ENCODE assay signal across 25 cellular contexts in the genomic region with DNA sequence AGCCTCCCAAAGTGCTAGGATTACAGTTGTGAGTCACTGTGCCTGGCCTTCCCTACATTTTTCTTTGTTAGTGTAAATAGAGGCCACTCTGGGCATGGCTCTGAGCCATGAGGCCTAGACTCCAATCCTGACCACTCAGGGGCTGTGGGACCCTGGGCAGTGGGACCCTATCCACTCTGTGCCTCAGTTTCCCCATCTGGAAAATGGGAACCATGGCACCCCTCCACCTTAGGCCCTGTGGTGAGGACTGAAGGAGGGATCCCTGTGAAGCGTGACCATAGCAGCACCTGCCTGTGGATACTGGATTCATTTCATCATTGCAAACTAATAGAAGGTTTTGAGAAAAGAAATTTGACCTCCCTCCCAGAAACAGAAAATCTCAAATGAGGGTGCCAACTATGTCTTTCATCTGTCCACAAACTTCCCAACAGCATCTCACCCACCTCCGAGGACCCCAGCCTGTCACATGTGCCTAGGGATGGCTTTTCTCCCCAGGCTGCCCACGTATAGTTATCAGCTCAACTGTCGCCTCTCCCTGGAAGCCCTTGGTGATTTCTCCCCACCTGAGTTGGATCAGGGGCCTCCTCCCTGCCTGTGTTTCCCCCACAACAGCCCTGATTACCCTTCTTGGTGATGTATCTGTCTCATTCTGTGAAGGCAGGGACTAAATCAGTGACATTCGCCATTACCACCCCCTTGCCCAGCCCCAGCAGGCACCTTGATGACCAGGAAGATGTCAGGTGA. TPM values are rescaled to one million over a fixed set of nuclear protein-coding genes. Genes with fewer than 3 reads are reported as not detected.
DNase-seq lines count a peak whose midpoint lies in the region; ATAC-seq and TF ChIP-seq lines count a peak whose summit lies in the region.
"Had no signal": no experiment of that assay in that cellular context is flagged by ENCODE, and none has a peak within 500 bp of the region (broad histone marks: within the 10 kb centered on the region; RNA-seq: fewer than 3 reads in every experiment).

No MANE protein-coding gene starts in this region.

- no peaks in the 10 kb centered on the region for H3K27me3 ChIP-seq in heart left ventricle
- H3K27me3 ChIP-seq in MG63, result no peaks in the 10 kb centered on the region
- no peaks in the 10 kb centered on the region for H3K27me3 ChIP-seq in liver (ENCODE audit: control insufficient read depth in 4 of 4, insufficient read depth in 4 of 4, low read length in 3 of 4)
- no peaks in the 10 kb centered on the region for H3K27me3 ChIP-seq in skeletal muscle tissue (ENCODE audit: control insufficient read depth in 3 of 3, insufficient read depth in 3 of 3, low read length in 3 of 3)
- H3K27me3 ChIP-seq: BE2C had no signal

- no peak for TF ChIP-seq RAD21 in liver (IDR thresholded peaks at IDR 0.05)

- DNase-seq in heart left ventricle (peak in 1 of 5 donors; percentile 33), left ventricle myocardium superior (no peak), MG63 (peak; percentile 38), chondrocyte (ENCODE audit: low spot score) (no peak)
- DNase-seq: ACHN; BE2C; CD8-positive, alpha-beta memory T cell; DMS79 treated with DMSO at 0.1 percent for 48 hours; MM.1S; NCI-H2029; NCI-H2227 treated with DMSO at 0.1 percent for 48 hours; NCI-H526 treated with DMSO at 0.1 percent for 48 hours; SIG-M5 had no signal

- no peak overlapping the region for H3K4me3 Mint-ChIP-seq in chondrocyte (ENCODE audit: unreplicated experiment)
- H3K4me3 Mint-ChIP-seq: CD14-positive monocyte; CD8-positive, alpha-beta memory T cell had no signal

- H3K27ac Mint-ChIP-seq in chondrocyte (ENCODE audit: unreplicated experiment), result no peak overlapping the region
- H3K27ac Mint-ChIP-seq: CD14-positive monocyte; CD8-positive, alpha-beta memory T cell had no signal

- TF ChIP-seq CTCF in heart left ventricle (IDR thresholded peaks at IDR 0.05), result no peak
- no peak for TF ChIP-seq CTCF in liver (IDR thresholded peaks at IDR 0.05; ENCODE audit: low read depth, low read length, missing input control)
- no peak for TF ChIP-seq CTCF in chondrocyte (IDR thresholded peaks at IDR 0.05)

- H3K4me3 ChIP-seq in heart left ventricle (no peak overlapping the region), MG63 (no peak overlapping the region), liver (ENCODE audit: low read depth in 1 of 3, low read length in 3 of 3) (no peak overlapping the region), skeletal muscle tissue (ENCODE audit: low read length in 3 of 3) (no peak overlapping the region)
- H3K4me3 ChIP-seq: SK-N-MC had no signal

- H3K9me3 ChIP-seq in heart left ventricle, result no peaks in the 10 kb centered on the region
- H3K9me3 ChIP-seq in MG63, result no peaks in the 10 kb centered on the region
- no peaks in the 10 kb centered on the region for H3K9me3 ChIP-seq in liver (ENCODE audit: control insufficient read depth in 4 of 4, low read length in 3 of 4)
- peaks cover 0 to 3% (median 0%) of the 10 kb centered on the region in 3 donors for H3K9me3 ChIP-seq in skeletal muscle tissue (ENCODE audit: control insufficient read depth in 3 of 3, low read length in 3 of 3)
- H3K9me3 ChIP-seq: BE2C had no signal

- H3K27me3 Mint-ChIP-seq in chondrocyte (ENCODE audit: low read depth), result no peaks in the 10 kb centered on the region

- H3K9ac ChIP-seq in liver (ENCODE audit: low read depth in 1 of 2, low read length in 2 of 2), result no peak overlapping the region
- no peak overlapping the region for H3K9ac ChIP-seq in skeletal muscle tissue (ENCODE audit: low read depth in 1 of 3, low read length in 3 of 3)

- H3K4me1 ChIP-seq in heart left ventricle (peaks cover 4 to 47% (median 28%) of the 10 kb centered on the region in 12 donors), liver (ENCODE audit: control insufficient read depth in 4 of 4, insufficient read depth in 4 of 4, low read length in 3 of 4) (peaks cover 3 to 29% (median 14%) of the 10 kb centered on the region in 4 donors), skeletal muscle tissue (ENCODE audit: control insufficient read depth in 3 of 3, insufficient read depth in 3 of 3, low read length in 3 of 3) (peaks cover 7 to 23% (median 11%) of the 10 kb centered on the region in 3 donors)

- peak overlapping the region in 9 of 12 donors; percentile 9 to 95 (median 84) for H3K27ac ChIP-seq in heart left ventricle
- H3K27ac ChIP-seq in liver (ENCODE audit: low read depth in 1 of 2, low read length in 2 of 2), result peak overlapping the region; percentile 4 to 21
- H3K27ac ChIP-seq in skeletal muscle tissue (ENCODE audit: low read depth, low read length), result peak overlapping the region; percentile 9
- H3K27ac ChIP-seq: 22Rv1, SK-N-MC had no signal

- TF ChIP-seq POLR2A in heart left ventricle (IDR thresholded peaks at IDR 0.05), result no peak

- no peak for ATAC-seq in heart left ventricle
- no peak for ATAC-seq in left ventricle myocardium superior
- ATAC-seq in HG02970 (IDR thresholded peaks at IDR 0.05; ENCODE audit: low FRiP score, unreplicated experiment), result no peak
- no peak for ATAC-seq in GM21723 (IDR thresholded peaks at IDR 0.05; ENCODE audit: unreplicated experiment)
- ATAC-seq: Panc1 had no signal

- intact Hi-C loops in heart left ventricle (cut with DNase I) (loop anchor here in 3 of 10 donors (5.0 kb wide), 1 partner anchor 42 kb away; no protein-coding TSS in a partner anchor), left ventricle myocardium superior (cut with micrococcal nuclease) (no loop called here)

- H3K36me3 ChIP-seq in heart left ventricle, result peaks cover 0 to 89% (median 45%) of the 10 kb centered on the region in 9 donors
- peaks cover 9% of the 10 kb centered on the region for H3K36me3 ChIP-seq in MG63
- peaks cover 0 to 6% (median 3%) of the 10 kb centered on the region in 4 donors for H3K36me3 ChIP-seq in liver (ENCODE audit: control insufficient read depth in 4 of 4, insufficient read depth in 3 of 4, low read depth in 1 of 4, low read length in 3 of 4)
- H3K36me3 ChIP-seq in skeletal muscle tissue (ENCODE audit: control insufficient read depth in 3 of 3, insufficient read depth in 3 of 3, low read length in 3 of 3), result peaks cover 0 to 18% (median 2%) of the 10 kb centered on the region in 3 donors
- H3K36me3 ChIP-seq: BE2C had no signal

- H3K9me3 Mint-ChIP-seq in chondrocyte (ENCODE audit: low read depth), result no peaks in the 10 kb centered on the region

- WGBS in heart left ventricle, 4 donors, result 93 to 95% (median 95%) methylated on average over 5 of the region's 5 CpGs
- 70% methylated on average over 5 of the region's 5 CpGs for WGBS in liver

- H3K36me3 Mint-ChIP-seq in chondrocyte (ENCODE audit: low read depth), result peaks cover 17% of the 10 kb centered on the region
- H3K36me3 Mint-ChIP-seq: CD14-positive monocyte; CD8-positive, alpha-beta memory T cell had no signal

- H3K4me1 Mint-ChIP-seq in chondrocyte (ENCODE audit: low read depth), result peaks cover 9% of the 10 kb centered on the region

TF ChIP-seq in liver, 16 proteins besides CTCF, POLR2A, EP300 and RAD21 (continues in another document):
- TF ChIP-seq FOXA2 (IDR thresholded peaks at IDR 0.05) (no peak), RXRA (IDR thresholded peaks at IDR 0.05) (no peak)

RNA-seq across cellular contexts. Expression of gene ANGPTL8, which starts 5.6 kb away (rescaled TPM):
- total RNA-seq in heart left ventricle (1 to 10 TPM in 1 of 9 donors, not detected in 8; 6.3 TPM), left ventricle myocardium superior (not detected), liver (10 to 100 TPM; 32.4 to 33.9 TPM), skeletal muscle tissue (3.1 TPM), chondrocyte (not detected in 3 replicates)
- polyA plus RNA-seq in heart left ventricle (10 to 100 TPM in 1 of 2 donors, under 1 TPM in 1; 0.61 to 10.2 TPM), liver (100 to 1,000 TPM; 101 to 107 TPM)
- not detected in 2 replicates for total RNA-seq in MG63 (2014; rRNA removed; shearing (Covaris generic); ENCODE audit: low replicate concordance)
- total RNA-seq: CD8-positive, alpha-beta memory T cell; H4; HT-29; LHCN-M2; NCI-H460 had no signal
- polyA plus RNA-seq: CD14-positive monocyte; CD8-positive, alpha-beta memory T cell had no signal

RNA-seq across cellular contexts. Expression of gene DOCK6, which starts 17.3 kb away (rescaled TPM):
- 10 to 100 TPM; 21.6 to 57.8 (median 39.5) TPM for total RNA-seq in heart left ventricle
- polyA plus RNA-seq in heart left ventricle, result 10 to 100 TPM; 25.6 to 36.0 TPM
- 39.6 TPM for total RNA-seq in left ventricle myocardium superior
- total RNA-seq in MG63 (2014; rRNA removed; shearing (Covaris generic); ENCODE audit: low replicate concordance), result 2.2 and 8.8 TPM in 2 replicates
- 10 to 100 TPM in 1 of 2 donors, 1 to 10 TPM in 1; 4.9 to 15.8 TPM for total RNA-seq in liver
- polyA plus RNA-seq in liver, result 10 to 100 TPM; 13.2 to 14.2 TPM
- 16.2 TPM for total RNA-seq in skeletal muscle tissue
- total RNA-seq in chondrocyte, result 40.7 to 46.0 TPM (median 44.4 TPM) in 3 replicates

RNA-seq across cellular contexts. Expression of gene KANK2, which starts 47.7 kb away (rescaled TPM):
- total RNA-seq in heart left ventricle (1,000 to 10,000 TPM in 1 of 9 donors, 100 to 1,000 TPM in 8; 232 to 1,831 (median 296) TPM), left ventricle myocardium superior (471 TPM), liver (10 to 100 TPM; 51.0 to 67.8 TPM), skeletal muscle tissue (53.2 TPM), chondrocyte (238 to 345 TPM (median 243 TPM) in 3 replicates)
- polyA plus RNA-seq in heart left ventricle (100 to 1,000 TPM; 275 to 281 TPM), liver (10 to 100 TPM; 15.0 to 30.3 TPM)
- total RNA-seq in MG63 (2014; rRNA removed; shearing (Covaris generic); ENCODE audit: low replicate concordance), result 81.9 and 86.7 TPM in 2 replicates

RNA-seq across cellular contexts. Expression of gene TSPAN16, which starts 50.9 kb away (rescaled TPM):
- total RNA-seq in heart left ventricle, result not detected
- not detected for polyA plus RNA-seq in heart left ventricle
- total RNA-seq in left ventricle myocardium superior, result not detected
- 1.0 TPM in 1 of 2 replicates, not detected in the other for total RNA-seq in MG63 (2014; rRNA removed; shearing (Covaris generic); ENCODE audit: low replicate concordance)
- not detected for total RNA-seq in liver
- not detected for polyA plus RNA-seq in liver
- total RNA-seq in skeletal muscle tissue, result not detected
- total RNA-seq in chondrocyte, result not detected in 3 replicates
- total RNA-seq: CD8-positive, alpha-beta memory T cell; H4; HT-29; LHCN-M2; NCI-H460 had no signal
- polyA plus RNA-seq: CD8-positive, alpha-beta memory T cell had no signal

Comparison
In these comparisons a context has a peak if more than half of its experiments do, and no peak if none do; other contexts are left out.
1. H3K27ac ChIP-seq: peak in every context shown above with its lines; median percentile 84 in heart left ventricle; 12 in liver; 9 in skeletal muscle tissue.